ENCODE assay signal across 12 cellular contexts in genomic region chr9:100219347-100219746, GRCh38.
DNase-seq lines count a peak whose midpoint lies in the region; ATAC-seq lines count a peak whose summit lies in the region.
"Had no signal": no experiment of that assay in that cellular context is flagged by ENCODE, and none has a peak within 500 bp of the region (broad histone marks: within the 10 kb centered on the region; RNA-seq: fewer than 3 reads in every experiment).

No MANE protein-coding gene starts in this region.

- peaks cover 12% of the 10 kb centered on the region for H3K4me1 Mint-ChIP-seq in activated T-cell treated with anti-CD3 and anti-CD28 coated beads, Interleukin-2, amount 50 U/mL, for 72 hours (ENCODE audit: low read depth)
- peaks cover 2% of the 10 kb centered on the region for H3K4me1 Mint-ChIP-seq in activated CD4-positive, alpha-beta memory T cell treated with anti-CD3 and anti-CD28 coated beads for 36 hours (ENCODE audit: low read depth)

- H3K27me3 Mint-ChIP-seq in activated T-cell treated with anti-CD3 and anti-CD28 coated beads, Interleukin-2, amount 50 U/mL, for 72 hours (ENCODE audit: low read depth), result no peaks in the 10 kb centered on the region
- no peaks in the 10 kb centered on the region for H3K27me3 Mint-ChIP-seq in activated CD4-positive, alpha-beta memory T cell treated with anti-CD3 and anti-CD28 coated beads for 36 hours

- CTCF ChIA-PET in activated CD4-positive, alpha-beta memory T cell treated with anti-CD3 and anti-CD28 coated beads for 36 hours (lab: Charles Lee), result interaction anchor here (0.6 to 1.7 kb wide), 6 partner anchors 10 to 1009 kb away, joined by 3 to 8 read pairs (median 4); no protein-coding TSS in a partner anchor

- no peak overlapping the region for H3K4me3 Mint-ChIP-seq in activated T-cell treated with anti-CD3 and anti-CD28 coated beads, Interleukin-2, amount 50 U/mL, for 72 hours
- no peak overlapping the region for H3K4me3 Mint-ChIP-seq in activated CD4-positive, alpha-beta memory T cell treated with anti-CD3 and anti-CD28 coated beads for 36 hours

- no peak for DNase-seq in activated T-cell treated with anti-CD3 and anti-CD28 coated beads, Interleukin-2, amount 50 U/mL, for 72 hours
- no peak for DNase-seq in activated T-cell treated with anti-CD3 and anti-CD28 coated beads, Interleukin-2, amount 50 U/mL, for 48 hours
- DNase-seq in iris pigment epithelial cell (ENCODE audit: low read depth), result peak; percentile 31
- no peak for DNase-seq in activated CD4-positive, alpha-beta memory T cell treated with anti-CD3 and anti-CD28 coated beads for 36 hours
- no peak for DNase-seq in NK-92 treated with Interleukin-12 subunit alpha and Interleukin-12 subunit beta, amount 100 ng/mL, for 24 hours (lab: John Stamatoyannopoulos, UW)
- no peak for DNase-seq in stimulated activated naive CD4-positive, alpha-beta T cell treated with Interleukin-2 at 50 U/mL for 16 hours (lab: John Stamatoyannopoulos, UW)
- DNase-seq: ACHN; activated CD4-positive, CD25-positive, alpha-beta regulatory T cell; activated naive CD4-positive, alpha-beta T cell treated with Interleukin-2 at 50 U/mL for 16 hours; NCI-H345 had no signal

- no peaks in the 10 kb centered on the region for H3K36me3 Mint-ChIP-seq in activated T-cell treated with anti-CD3 and anti-CD28 coated beads, Interleukin-2, amount 50 U/mL, for 72 hours (ENCODE audit: insufficient read depth in 2 of 2)
- H3K36me3 Mint-ChIP-seq in activated CD4-positive, alpha-beta memory T cell treated with anti-CD3 and anti-CD28 coated beads for 36 hours, result no peaks in the 10 kb centered on the region

- H3K9me3 Mint-ChIP-seq in activated T-cell treated with anti-CD3 and anti-CD28 coated beads, Interleukin-2, amount 50 U/mL, for 72 hours, result no peaks in the 10 kb centered on the region
- no peaks in the 10 kb centered on the region for H3K9me3 Mint-ChIP-seq in activated CD4-positive, alpha-beta memory T cell treated with anti-CD3 and anti-CD28 coated beads for 36 hours

- intact Hi-C loops in activated CD4-positive, alpha-beta memory T cell treated with anti-CD3 and anti-CD28 coated beads for 36 hours (cut with micrococcal nuclease), result loop anchor here (5.0 to 10.0 kb wide), 6 partner anchors 122 to 1035 kb away; partner anchors contain the start of genes ERP44, INVS and NR4A3

- H3K27ac Mint-ChIP-seq in activated T-cell treated with anti-CD3 and anti-CD28 coated beads, Interleukin-2, amount 50 U/mL, for 72 hours, result peak overlapping the region; percentile 79
- no peak overlapping the region for H3K27ac Mint-ChIP-seq in activated CD4-positive, alpha-beta memory T cell treated with anti-CD3 and anti-CD28 coated beads for 36 hours

- POLR2A ChIA-PET in activated CD4-positive, alpha-beta memory T cell treated with anti-CD3 and anti-CD28 coated beads for 36 hours (lab: Charles Lee), result no interaction called here

- ATAC-seq in activated T-cell treated with anti-CD3 and anti-CD28 coated beads, Interleukin-2, amount 50 U/mL, for 72 hours (replicated peaks in 1 of 2), result peak; percentile 39 to 80
- ATAC-seq in GM21717 (IDR thresholded peaks at IDR 0.05; ENCODE audit: unreplicated experiment) (peak; percentile 82), HG03354 (IDR thresholded peaks at IDR 0.05; ENCODE audit: poor library complexity, severe bottlenecking, unreplicated experiment) (peak; percentile 65)
